In the genomic region with DNA sequence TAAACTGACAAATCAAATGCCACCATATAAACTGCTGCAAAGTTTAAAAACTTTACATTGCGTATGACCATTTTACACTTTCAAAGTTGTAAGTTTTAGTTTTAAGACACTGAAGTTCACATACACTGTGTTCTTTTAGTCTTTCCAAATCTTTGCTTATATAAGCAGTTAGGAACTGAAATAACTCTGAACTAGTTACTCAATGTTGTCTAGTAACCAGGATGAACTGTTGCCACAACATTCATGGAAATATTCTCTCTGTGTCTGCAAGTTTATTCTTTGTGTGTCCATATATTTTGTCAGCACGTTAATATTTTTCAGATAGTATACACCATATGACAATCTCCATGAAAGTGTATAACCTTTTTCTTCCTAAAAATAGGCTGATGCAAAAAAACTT, we compare ENCODE assay signal across 9 cellular contexts.
DNase-seq lines count a peak whose midpoint lies in the region; ATAC-seq and TF ChIP-seq lines count a peak whose summit lies in the region.
"Had no signal": no experiment of that assay in that cellular context is flagged by ENCODE, and none has a peak within 500 bp of the region (broad histone marks: within the 10 kb centered on the region; RNA-seq: fewer than 3 reads in every experiment).

No MANE protein-coding gene starts in this region.

- H3K27ac ChIP-seq in brain microvascular endothelial cell (peak overlapping the region; percentile 95), iPS-20b (ENCODE audit: low read length) (no peak overlapping the region)

- peak; percentile 53 for DNase-seq in GM03348 (ENCODE audit: low spot score)
- DNase-seq in brain microvascular endothelial cell = peak; percentile 62
- no peak for DNase-seq in MG63
- DNase-seq in 8988T = no peak
- DNase-seq in NCI-H1694 (lab: John Stamatoyannopoulos, UW) = no peak
- DNase-seq: NCI-H446 had no signal

- no peaks in the 10 kb centered on the region for H3K27me3 ChIP-seq in brain microvascular endothelial cell (replicated peaks)
- H3K27me3 ChIP-seq in iPS-20b (ENCODE audit: insufficient read depth, low read length) = no peaks in the 10 kb centered on the region
- no peaks in the 10 kb centered on the region for H3K27me3 ChIP-seq in skeletal muscle satellite cell (ENCODE audit: control insufficient read depth, insufficient read depth, low read length)
- H3K27me3 ChIP-seq in MG63 = no peaks in the 10 kb centered on the region

- H3K4me3 ChIP-seq in brain microvascular endothelial cell (ENCODE audit: low read depth, low read length) = no peak overlapping the region
- no peak overlapping the region for H3K4me3 ChIP-seq in iPS-20b (ENCODE audit: low read length)
- H3K4me3 ChIP-seq in skeletal muscle satellite cell (ENCODE audit: low read length) = no peak overlapping the region
- H3K4me3 ChIP-seq in MG63 = no peak overlapping the region

- no peaks in the 10 kb centered on the region for H3K9me3 ChIP-seq in iPS-20b (ENCODE audit: insufficient read depth, low read depth, low read length)
- H3K9me3 ChIP-seq in skeletal muscle satellite cell (replicated peaks; ENCODE audit: low read length) = no peaks in the 10 kb centered on the region
- no peaks in the 10 kb centered on the region for H3K9me3 ChIP-seq in MG63

- no peaks in the 10 kb centered on the region for H3K36me3 ChIP-seq in brain microvascular endothelial cell (replicated peaks)
- no peaks in the 10 kb centered on the region for H3K36me3 ChIP-seq in iPS-20b (ENCODE audit: insufficient read depth, low read depth, low read length)
- no peaks in the 10 kb centered on the region for H3K36me3 ChIP-seq in skeletal muscle satellite cell (ENCODE audit: insufficient read depth, low read length)
- no peaks in the 10 kb centered on the region for H3K36me3 ChIP-seq in MG63

- H3K4me1 ChIP-seq in iPS-20b (ENCODE audit: insufficient read depth, low read length) (peaks cover 37% of the 10 kb centered on the region), skeletal muscle satellite cell (ENCODE audit: control insufficient read depth, insufficient read depth, low read length) (peaks cover 46% of the 10 kb centered on the region)

- ATAC-seq in HG02571 (IDR thresholded peaks at IDR 0.05; ENCODE audit: unreplicated experiment) = no peak

- H3K9ac ChIP-seq in iPS-20b (ENCODE audit: low read depth, low read length) = peak overlapping the region; percentile 49; the same call in 1 of the 2 replicates
- peak overlapping the region; percentile 84 for H3K9ac ChIP-seq in skeletal muscle satellite cell (ENCODE audit: low read depth, low read length)

- no peak for TF ChIP-seq CTCF in brain microvascular endothelial cell (IDR thresholded peaks at IDR 0.05; ENCODE audit: low read depth, low read length, missing control alignments)

- H3K4me2 ChIP-seq in skeletal muscle satellite cell (ENCODE audit: low read length) = peak overlapping the region; percentile 20

- in situ Hi-C loops in brain microvascular endothelial cell (cut with HindIII; ENCODE audit: low pct_ligation_motif_present, low sequenced_read_pairs) = loop anchor here (25.0 kb wide), 1 partner anchor 91 kb away; a partner anchor contains a TSS

Comparison
In these comparisons a context has a peak if more than half of its experiments do, and no peak if none do; other contexts are left out.
1. DNase-seq: peak in GM03348 (single experiment) and brain microvascular endothelial cell (single experiment); none in MG63 (single experiment), 8988T (single experiment) and NCI-H1694 (single experiment).